1 cellular context compared by ENCODE assay signal in the genomic region with DNA sequence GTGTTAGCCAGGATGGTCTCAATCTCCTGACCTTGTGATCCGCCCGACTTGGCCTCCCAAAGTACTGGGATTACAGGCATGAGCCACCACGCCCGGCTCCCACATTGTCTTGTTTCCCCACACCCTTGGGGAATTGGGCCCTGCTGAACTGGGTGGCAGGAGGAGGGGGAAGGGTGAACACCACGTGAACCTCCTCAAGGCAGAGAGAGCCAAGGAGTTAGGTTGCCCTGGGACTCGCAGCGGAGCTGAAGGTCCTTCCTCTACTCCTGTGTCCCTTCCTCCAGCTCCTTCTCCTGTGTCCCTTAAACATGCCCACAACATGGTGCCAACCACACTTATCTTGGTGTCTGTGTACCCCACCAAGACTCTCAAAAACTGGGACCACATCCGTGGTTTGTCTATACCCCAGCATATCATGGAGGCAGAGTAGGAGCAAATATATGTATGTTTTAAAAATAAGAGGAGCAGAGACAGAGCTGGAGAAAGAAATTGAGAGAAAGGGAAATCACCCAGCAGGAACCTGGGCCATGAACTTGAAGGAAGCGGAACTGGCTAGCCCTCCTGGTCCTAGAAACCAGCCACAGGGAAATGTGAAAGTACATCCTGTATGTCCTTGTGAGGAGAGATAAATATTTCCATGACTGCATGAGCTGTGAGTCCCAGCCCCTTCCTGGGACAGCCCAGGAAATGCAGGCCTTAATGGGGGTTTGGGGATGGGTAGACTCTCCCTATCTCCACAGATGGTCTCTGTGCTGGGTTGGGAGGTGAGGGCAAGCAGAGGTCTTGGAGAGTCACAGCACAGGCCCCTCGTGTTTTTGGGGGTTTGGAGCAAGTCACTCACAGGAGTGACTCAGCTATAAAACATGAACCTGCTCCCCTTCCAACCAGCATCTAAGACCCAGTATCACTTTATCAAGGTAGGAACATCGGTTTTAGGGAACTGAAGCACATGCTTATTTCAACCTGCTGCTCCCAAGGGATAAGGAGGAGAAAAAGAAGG.
TF ChIP-seq lines count a peak whose summit lies in the region.

No MANE protein-coding gene starts in this region.

TF ChIP-seq in K562, 482 proteins besides CTCF, POLR2A, EP300 and RAD21 (continued from another document):
- TF ChIP-seq, protein P1, sequence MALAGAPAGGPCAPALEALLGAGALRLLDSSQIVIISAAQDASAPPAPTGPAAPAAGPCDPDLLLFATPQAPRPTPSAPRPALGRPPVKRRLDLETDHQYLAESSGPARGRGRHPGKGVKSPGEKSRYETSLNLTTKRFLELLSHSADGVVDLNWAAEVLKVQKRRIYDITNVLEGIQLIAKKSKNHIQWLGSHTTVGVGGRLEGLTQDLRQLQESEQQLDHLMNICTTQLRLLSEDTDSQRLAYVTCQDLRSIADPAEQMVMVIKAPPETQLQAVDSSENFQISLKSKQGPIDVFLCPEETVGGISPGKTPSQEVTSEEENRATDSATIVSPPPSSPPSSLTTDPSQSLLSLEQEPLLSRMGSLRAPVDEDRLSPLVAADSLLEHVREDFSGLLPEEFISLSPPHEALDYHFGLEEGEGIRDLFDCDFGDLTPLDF (CRISPR knock-in tag; IDR thresholded peaks at IDR 0.05): no peak
- TF ChIP-seq FOXJ3 (CRISPR knock-in tag; IDR thresholded peaks at IDR 0.05) (no peak), YY1 (IDR thresholded peaks at IDR 0.05; ENCODE audit: borderline replicate concordance in 1 of 3, control insufficient read depth in 1 of 3, extremely low read depth in 1 of 3, insufficient read depth in 3 of 3, insufficient read length in 1 of 3, insufficient replicate concordance in 2 of 3, low read depth in 1 of 3, low read length in 2 of 3) (peak in 1 of 3 experiments; percentile 8), BRD9 (IDR thresholded peaks at IDR 0.05; ENCODE audit: low read depth, partially characterized antibody) (no peak), NFIX (CRISPR knock-in tag; IDR thresholded peaks at IDR 0.05; ENCODE audit: low read depth) (no peak), DPF2 (IDR thresholded peaks at IDR 0.05) (peak; percentile 68), CHCHD3 (CRISPR knock-in tag; IDR thresholded peaks at IDR 0.05) (no peak), CBFA2T2 (conservative IDR thresholded peaks at IDR 0.05) (peak; percentile 64), ARHGAP35 (IDR thresholded peaks at IDR 0.05; ENCODE audit: partially characterized antibody) (no peak), HDAC8 (tag; IDR thresholded peaks at IDR 0.05) (no peak), SNIP1 (IDR thresholded peaks at IDR 0.05; ENCODE audit: low read depth) (no peak), ZNF384 (IDR thresholded peaks at IDR 0.05; ENCODE audit: low read depth, low read length) (no peak), POLR3G (IDR thresholded peaks at IDR 0.05; ENCODE audit: extremely low read depth, insufficient read length, insufficient replicate concordance) (no peak), POLR2G (IDR thresholded peaks at IDR 0.05; ENCODE audit: low read depth, low read length) (no peak), ZNF764 (CRISPR knock-in tag; IDR thresholded peaks at IDR 0.05; ENCODE audit: low read depth) (no peak), FOSL1 (tag; conservative IDR thresholded peaks at IDR 0.05) (peak; percentile 67), TRIM28 (IDR thresholded peaks at IDR 0.05) (no peak), DNMT1 (IDR thresholded peaks at IDR 0.05) (no peak), PHF21A (IDR thresholded peaks at IDR 0.05; ENCODE audit: borderline replicate concordance, low read depth) (no peak), LEF1 (IDR thresholded peaks at IDR 0.05) (no peak), LARP7 (IDR thresholded peaks at IDR 0.05) (no peak), ZNF282 (CRISPR knock-in tag; IDR thresholded peaks at IDR 0.05) (no peak), FOXM1 (IDR thresholded peaks at IDR 0.05; ENCODE audit: low read depth) (no peak), FOXM1 (CRISPR knock-in tag; IDR thresholded peaks at IDR 0.05; ENCODE audit: low read depth) (peak; percentile 48; the same call in 1 of the 2 replicates), HNRNPL (IDR thresholded peaks at IDR 0.05; ENCODE audit: low read depth, low read length) (no peak), POLR2AphosphoS5 (IDR thresholded peaks at IDR 0.05; ENCODE audit: control insufficient read depth, insufficient read depth, low read depth, low read length) (peak; percentile 34; the same call in 1 of the 2 replicates), ELF2 (CRISPR knock-in tag; IDR thresholded peaks at IDR 0.05) (no peak), ZNF444 (CRISPR knock-in tag; IDR thresholded peaks at IDR 0.05) (no peak), SMC3 (conservative IDR thresholded peaks at IDR 0.05; ENCODE audit: insufficient read depth, low read depth, low read length) (no peak)
- TF ChIP-seq, protein P2, sequence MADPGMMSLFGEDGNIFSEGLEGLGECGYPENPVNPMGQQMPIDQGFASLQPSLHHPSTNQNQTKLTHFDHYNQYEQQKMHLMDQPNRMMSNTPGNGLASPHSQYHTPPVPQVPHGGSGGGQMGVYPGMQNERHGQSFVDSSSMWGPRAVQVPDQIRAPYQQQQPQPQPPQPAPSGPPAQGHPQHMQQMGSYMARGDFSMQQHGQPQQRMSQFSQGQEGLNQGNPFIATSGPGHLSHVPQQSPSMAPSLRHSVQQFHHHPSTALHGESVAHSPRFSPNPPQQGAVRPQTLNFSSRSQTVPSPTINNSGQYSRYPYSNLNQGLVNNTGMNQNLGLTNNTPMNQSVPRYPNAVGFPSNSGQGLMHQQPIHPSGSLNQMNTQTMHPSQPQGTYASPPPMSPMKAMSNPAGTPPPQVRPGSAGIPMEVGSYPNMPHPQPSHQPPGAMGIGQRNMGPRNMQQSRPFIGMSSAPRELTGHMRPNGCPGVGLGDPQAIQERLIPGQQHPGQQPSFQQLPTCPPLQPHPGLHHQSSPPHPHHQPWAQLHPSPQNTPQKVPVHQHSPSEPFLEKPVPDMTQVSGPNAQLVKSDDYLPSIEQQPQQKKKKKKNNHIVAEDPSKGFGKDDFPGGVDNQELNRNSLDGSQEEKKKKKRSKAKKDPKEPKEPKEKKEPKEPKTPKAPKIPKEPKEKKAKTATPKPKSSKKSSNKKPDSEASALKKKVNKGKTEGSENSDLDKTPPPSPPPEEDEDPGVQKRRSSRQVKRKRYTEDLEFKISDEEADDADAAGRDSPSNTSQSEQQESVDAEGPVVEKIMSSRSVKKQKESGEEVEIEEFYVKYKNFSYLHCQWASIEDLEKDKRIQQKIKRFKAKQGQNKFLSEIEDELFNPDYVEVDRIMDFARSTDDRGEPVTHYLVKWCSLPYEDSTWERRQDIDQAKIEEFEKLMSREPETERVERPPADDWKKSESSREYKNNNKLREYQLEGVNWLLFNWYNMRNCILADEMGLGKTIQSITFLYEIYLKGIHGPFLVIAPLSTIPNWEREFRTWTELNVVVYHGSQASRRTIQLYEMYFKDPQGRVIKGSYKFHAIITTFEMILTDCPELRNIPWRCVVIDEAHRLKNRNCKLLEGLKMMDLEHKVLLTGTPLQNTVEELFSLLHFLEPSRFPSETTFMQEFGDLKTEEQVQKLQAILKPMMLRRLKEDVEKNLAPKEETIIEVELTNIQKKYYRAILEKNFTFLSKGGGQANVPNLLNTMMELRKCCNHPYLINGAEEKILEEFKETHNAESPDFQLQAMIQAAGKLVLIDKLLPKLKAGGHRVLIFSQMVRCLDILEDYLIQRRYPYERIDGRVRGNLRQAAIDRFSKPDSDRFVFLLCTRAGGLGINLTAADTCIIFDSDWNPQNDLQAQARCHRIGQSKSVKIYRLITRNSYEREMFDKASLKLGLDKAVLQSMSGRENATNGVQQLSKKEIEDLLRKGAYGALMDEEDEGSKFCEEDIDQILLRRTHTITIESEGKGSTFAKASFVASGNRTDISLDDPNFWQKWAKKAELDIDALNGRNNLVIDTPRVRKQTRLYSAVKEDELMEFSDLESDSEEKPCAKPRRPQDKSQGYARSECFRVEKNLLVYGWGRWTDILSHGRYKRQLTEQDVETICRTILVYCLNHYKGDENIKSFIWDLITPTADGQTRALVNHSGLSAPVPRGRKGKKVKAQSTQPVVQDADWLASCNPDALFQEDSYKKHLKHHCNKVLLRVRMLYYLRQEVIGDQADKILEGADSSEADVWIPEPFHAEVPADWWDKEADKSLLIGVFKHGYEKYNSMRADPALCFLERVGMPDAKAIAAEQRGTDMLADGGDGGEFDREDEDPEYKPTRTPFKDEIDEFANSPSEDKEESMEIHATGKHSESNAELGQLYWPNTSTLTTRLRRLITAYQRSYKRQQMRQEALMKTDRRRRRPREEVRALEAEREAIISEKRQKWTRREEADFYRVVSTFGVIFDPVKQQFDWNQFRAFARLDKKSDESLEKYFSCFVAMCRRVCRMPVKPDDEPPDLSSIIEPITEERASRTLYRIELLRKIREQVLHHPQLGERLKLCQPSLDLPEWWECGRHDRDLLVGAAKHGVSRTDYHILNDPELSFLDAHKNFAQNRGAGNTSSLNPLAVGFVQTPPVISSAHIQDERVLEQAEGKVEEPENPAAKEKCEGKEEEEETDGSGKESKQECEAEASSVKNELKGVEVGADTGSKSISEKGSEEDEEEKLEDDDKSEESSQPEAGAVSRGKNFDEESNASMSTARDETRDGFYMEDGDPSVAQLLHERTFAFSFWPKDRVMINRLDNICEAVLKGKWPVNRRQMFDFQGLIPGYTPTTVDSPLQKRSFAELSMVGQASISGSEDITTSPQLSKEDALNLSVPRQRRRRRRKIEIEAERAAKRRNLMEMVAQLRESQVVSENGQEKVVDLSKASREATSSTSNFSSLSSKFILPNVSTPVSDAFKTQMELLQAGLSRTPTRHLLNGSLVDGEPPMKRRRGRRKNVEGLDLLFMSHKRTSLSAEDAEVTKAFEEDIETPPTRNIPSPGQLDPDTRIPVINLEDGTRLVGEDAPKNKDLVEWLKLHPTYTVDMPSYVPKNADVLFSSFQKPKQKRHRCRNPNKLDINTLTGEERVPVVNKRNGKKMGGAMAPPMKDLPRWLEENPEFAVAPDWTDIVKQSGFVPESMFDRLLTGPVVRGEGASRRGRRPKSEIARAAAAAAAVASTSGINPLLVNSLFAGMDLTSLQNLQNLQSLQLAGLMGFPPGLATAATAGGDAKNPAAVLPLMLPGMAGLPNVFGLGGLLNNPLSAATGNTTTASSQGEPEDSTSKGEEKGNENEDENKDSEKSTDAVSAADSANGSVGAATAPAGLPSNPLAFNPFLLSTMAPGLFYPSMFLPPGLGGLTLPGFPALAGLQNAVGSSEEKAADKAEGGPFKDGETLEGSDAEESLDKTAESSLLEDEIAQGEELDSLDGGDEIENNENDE (IDR thresholded peaks at IDR 0.05; ENCODE audit: low read depth, low read length): no peak
- TF ChIP-seq, protein P3, sequence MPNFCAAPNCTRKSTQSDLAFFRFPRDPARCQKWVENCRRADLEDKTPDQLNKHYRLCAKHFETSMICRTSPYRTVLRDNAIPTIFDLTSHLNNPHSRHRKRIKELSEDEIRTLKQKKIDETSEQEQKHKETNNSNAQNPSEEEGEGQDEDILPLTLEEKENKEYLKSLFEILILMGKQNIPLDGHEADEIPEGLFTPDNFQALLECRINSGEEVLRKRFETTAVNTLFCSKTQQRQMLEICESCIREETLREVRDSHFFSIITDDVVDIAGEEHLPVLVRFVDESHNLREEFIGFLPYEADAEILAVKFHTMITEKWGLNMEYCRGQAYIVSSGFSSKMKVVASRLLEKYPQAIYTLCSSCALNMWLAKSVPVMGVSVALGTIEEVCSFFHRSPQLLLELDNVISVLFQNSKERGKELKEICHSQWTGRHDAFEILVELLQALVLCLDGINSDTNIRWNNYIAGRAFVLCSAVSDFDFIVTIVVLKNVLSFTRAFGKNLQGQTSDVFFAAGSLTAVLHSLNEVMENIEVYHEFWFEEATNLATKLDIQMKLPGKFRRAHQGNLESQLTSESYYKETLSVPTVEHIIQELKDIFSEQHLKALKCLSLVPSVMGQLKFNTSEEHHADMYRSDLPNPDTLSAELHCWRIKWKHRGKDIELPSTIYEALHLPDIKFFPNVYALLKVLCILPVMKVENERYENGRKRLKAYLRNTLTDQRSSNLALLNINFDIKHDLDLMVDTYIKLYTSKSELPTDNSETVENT (CRISPR knock-in tag; IDR thresholded peaks at IDR 0.05): no peak
- TF ChIP-seq, protein P4, sequence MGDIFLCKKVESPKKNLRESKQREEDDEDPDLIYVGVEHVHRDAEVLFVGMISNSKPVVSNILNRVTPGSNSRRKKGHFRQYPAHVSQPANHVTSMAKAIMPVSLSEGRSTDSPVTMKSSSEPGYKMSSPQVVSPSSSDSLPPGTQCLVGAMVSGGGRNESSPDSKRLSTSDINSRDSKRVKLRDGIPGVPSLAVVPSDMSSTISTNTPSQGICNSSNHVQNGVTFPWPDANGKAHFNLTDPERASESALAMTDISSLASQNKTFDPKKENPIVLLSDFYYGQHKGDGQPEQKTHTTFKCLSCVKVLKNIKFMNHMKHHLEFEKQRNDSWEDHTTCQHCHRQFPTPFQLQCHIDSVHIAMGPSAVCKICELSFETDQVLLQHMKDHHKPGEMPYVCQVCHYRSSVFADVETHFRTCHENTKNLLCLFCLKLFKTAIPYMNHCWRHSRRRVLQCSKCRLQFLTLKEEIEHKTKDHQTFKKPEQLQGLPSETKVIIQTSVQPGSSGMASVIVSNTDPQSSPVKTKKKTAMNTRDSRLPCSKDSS (IDR thresholded peaks at IDR 0.05; ENCODE audit: low read depth, partially characterized antibody): no peak
- TF ChIP-seq, protein P5, sequence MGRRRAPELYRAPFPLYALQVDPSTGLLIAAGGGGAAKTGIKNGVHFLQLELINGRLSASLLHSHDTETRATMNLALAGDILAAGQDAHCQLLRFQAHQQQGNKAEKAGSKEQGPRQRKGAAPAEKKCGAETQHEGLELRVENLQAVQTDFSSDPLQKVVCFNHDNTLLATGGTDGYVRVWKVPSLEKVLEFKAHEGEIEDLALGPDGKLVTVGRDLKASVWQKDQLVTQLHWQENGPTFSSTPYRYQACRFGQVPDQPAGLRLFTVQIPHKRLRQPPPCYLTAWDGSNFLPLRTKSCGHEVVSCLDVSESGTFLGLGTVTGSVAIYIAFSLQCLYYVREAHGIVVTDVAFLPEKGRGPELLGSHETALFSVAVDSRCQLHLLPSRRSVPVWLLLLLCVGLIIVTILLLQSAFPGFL (CRISPR knock-in tag; IDR thresholded peaks at IDR 0.05): no peak
- TF ChIP-seq, protein P6, sequence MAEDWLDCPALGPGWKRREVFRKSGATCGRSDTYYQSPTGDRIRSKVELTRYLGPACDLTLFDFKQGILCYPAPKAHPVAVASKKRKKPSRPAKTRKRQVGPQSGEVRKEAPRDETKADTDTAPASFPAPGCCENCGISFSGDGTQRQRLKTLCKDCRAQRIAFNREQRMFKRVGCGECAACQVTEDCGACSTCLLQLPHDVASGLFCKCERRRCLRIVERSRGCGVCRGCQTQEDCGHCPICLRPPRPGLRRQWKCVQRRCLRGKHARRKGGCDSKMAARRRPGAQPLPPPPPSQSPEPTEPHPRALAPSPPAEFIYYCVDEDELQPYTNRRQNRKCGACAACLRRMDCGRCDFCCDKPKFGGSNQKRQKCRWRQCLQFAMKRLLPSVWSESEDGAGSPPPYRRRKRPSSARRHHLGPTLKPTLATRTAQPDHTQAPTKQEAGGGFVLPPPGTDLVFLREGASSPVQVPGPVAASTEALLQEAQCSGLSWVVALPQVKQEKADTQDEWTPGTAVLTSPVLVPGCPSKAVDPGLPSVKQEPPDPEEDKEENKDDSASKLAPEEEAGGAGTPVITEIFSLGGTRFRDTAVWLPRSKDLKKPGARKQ (CRISPR knock-in tag; IDR thresholded peaks at IDR 0.05): no peak
